Comparison of ENCODE assay signal across 9 cellular contexts in the genomic region with DNA sequence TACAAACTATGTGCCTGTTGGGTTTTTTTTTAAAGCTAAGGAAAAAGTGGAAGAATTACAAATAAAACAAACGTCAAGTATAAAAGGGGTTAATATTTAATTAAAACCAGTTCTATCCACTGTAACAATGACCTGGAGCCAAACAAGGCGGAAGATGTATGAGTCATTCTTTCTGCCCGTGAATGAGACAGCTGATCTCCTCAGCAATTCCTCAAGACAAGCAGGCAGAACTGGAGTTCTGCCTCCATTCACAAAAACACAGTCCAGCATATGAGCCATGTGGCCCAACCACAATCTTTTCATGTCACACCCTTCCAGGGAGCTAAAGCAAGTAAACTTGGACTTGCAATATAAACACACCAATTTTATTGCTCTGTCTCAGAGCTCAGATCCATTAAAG. TPM values are rescaled to one million over a fixed set of nuclear protein-coding genes. Genes with fewer than 3 reads are reported as not detected.
A peak's percentile ranks its signal among the peaks of the same experiment; 100 is the strongest.
DNase-seq lines count a peak whose midpoint lies in the region; ATAC-seq, FAIRE-seq and TF ChIP-seq lines count a peak whose summit lies in the region.
"Had no signal": no experiment of that assay in that cellular context is flagged by ENCODE, and none has a peak within 500 bp of the region (broad histone marks: within the 10 kb centered on the region; RNA-seq: fewer than 3 reads in every experiment).

No MANE protein-coding gene starts in this region.

- FAIRE-seq in endothelial cell of umbilical vein (lab: Jason Lieb, UNC) = peak; percentile 91

- H3K9me3 ChIP-seq in NT2/D1 (ENCODE audit: insufficient read depth, low read length) (no peaks in the 10 kb centered on the region), endothelial cell of umbilical vein (replicated peaks; ENCODE audit: control insufficient read depth, insufficient read depth, low read length) (no peaks in the 10 kb centered on the region)
- H3K9me3 ChIP-seq: vagina had no signal

- no peak for ATAC-seq in GM21717 (IDR thresholded peaks at IDR 0.05; ENCODE audit: unreplicated experiment)
- no peak for ATAC-seq in GM18907 (IDR thresholded peaks at IDR 0.05; ENCODE audit: unreplicated experiment)
- no peak for ATAC-seq in activated T-cell treated with anti-CD3 and anti-CD28 coated beads, Interleukin-2, amount 50 U/mL, for 72 hours (replicated peaks in 1 of 2)

- H3K4me1 ChIP-seq in NT2/D1 (ENCODE audit: insufficient read depth, insufficient read length) = no peaks in the 10 kb centered on the region
- peaks cover 28% of the 10 kb centered on the region for H3K4me1 ChIP-seq in endothelial cell of umbilical vein (ENCODE audit: control insufficient read depth, extremely low read depth, insufficient read depth, low read length)

- H3K9ac ChIP-seq in NT2/D1 (ENCODE audit: insufficient read length, low read depth) (no peak overlapping the region), endothelial cell of umbilical vein (replicated peaks; ENCODE audit: extremely low read depth, insufficient read depth, low read length) (peak overlapping the region; percentile 78)

- dilution Hi-C loops in endothelial cell of umbilical vein (cut with MboI; ENCODE audit: extremely low pct_ligation_motif_present, low sequenced_read_pairs) = no loop called here

- no peaks in the 10 kb centered on the region for H3K9me3 Mint-ChIP-seq in neural crest cell
- H3K9me3 Mint-ChIP-seq in activated T-cell treated with anti-CD3 and anti-CD28 coated beads, Interleukin-2, amount 50 U/mL, for 72 hours = no peaks in the 10 kb centered on the region

- DNase-seq in DMS 273 treated with DMSO at 0.1 percent for 48 hours (lab: John Stamatoyannopoulos, UW) (peak; percentile 3), NT2/D1 (ENCODE audit: low read depth, low spot score) (peak; percentile 39), endothelial cell of umbilical vein (ENCODE audit: low read depth, low spot score) (peak; percentile 90), neural crest cell (ENCODE audit: low read depth, low spot score) (no peak), T-helper 1 cell (no peak)
- no peak for DNase-seq in activated T-cell treated with anti-CD3 and anti-CD28 coated beads, Interleukin-2, amount 50 U/mL, for 72 hours

- H3K36me3 Mint-ChIP-seq in neural crest cell (ENCODE audit: low read depth) = peaks cover 8% of the 10 kb centered on the region
- no peaks in the 10 kb centered on the region for H3K36me3 Mint-ChIP-seq in activated T-cell treated with anti-CD3 and anti-CD28 coated beads, Interleukin-2, amount 50 U/mL, for 72 hours (ENCODE audit: insufficient read depth in 2 of 2)

- BruUV-seq in endothelial cell of umbilical vein (replicated peaks; lab: Mats Ljungman, UMichigan) = no TSS peak

- no peaks in the 10 kb centered on the region for H4K20me1 ChIP-seq in endothelial cell of umbilical vein (replicated peaks; ENCODE audit: control insufficient read depth, extremely low read depth, insufficient read depth, low read length)

- CTCF ChIA-PET in endothelial cell of umbilical vein (lab: Charles Lee) = interaction anchor here (1.1 to 5.4 kb wide), 4 partner anchors 9 to 458 kb away, joined by 3 to 72 read pairs (median 9); partner anchors contain the start of gene ETV1

- H3K79me2 ChIP-seq in endothelial cell of umbilical vein (ENCODE audit: control insufficient read depth, insufficient read depth, low read length) = no peaks in the 10 kb centered on the region

- H3K4me3 Mint-ChIP-seq in neural crest cell = peak overlapping the region; percentile 79
- H3K4me3 Mint-ChIP-seq in activated T-cell treated with anti-CD3 and anti-CD28 coated beads, Interleukin-2, amount 50 U/mL, for 72 hours = no peak overlapping the region

- H3K4me2 ChIP-seq in endothelial cell of umbilical vein (ENCODE audit: insufficient read depth, low read length) = peak overlapping the region; percentile 78

- H3K27ac Mint-ChIP-seq in neural crest cell (ENCODE audit: unreplicated experiment) = peak overlapping the region; percentile 96
- H3K27ac Mint-ChIP-seq in activated T-cell treated with anti-CD3 and anti-CD28 coated beads, Interleukin-2, amount 50 U/mL, for 72 hours = no peak overlapping the region

- POLR2A ChIA-PET in endothelial cell of umbilical vein (lab: Charles Lee) = interaction anchor here (1.4 to 1.6 kb wide), 3 partner anchors 8 to 61 kb away, joined by 6 to 7 read pairs (median 7); partner anchors contain the start of gene ETV1

- no peak overlapping the region for H2AFZ ChIP-seq in endothelial cell of umbilical vein (ENCODE audit: low read depth, low read length)

- peaks cover 69% of the 10 kb centered on the region for H3K4me1 Mint-ChIP-seq in neural crest cell
- H3K4me1 Mint-ChIP-seq in activated T-cell treated with anti-CD3 and anti-CD28 coated beads, Interleukin-2, amount 50 U/mL, for 72 hours (ENCODE audit: low read depth) = no peaks in the 10 kb centered on the region

- peak overlapping the region; percentile 56 for H3K27ac ChIP-seq in endothelial cell of umbilical vein (ENCODE audit: insufficient read depth, low read depth, low read length)
- H3K27ac ChIP-seq: vagina had no signal

- TF ChIP-seq CTCF in endothelial cell of umbilical vein (IDR thresholded peaks at IDR 0.05; ENCODE audit: extremely low read depth in 1 of 2, insufficient read depth in 1 of 2, low read depth in 1 of 2, low read length in 2 of 2) (no peak), neural crest cell (conservative IDR thresholded peaks at IDR 0.05) (no peak)

- H3K27me3 ChIP-seq in NT2/D1 (ENCODE audit: insufficient read depth, insufficient read length) (no peaks in the 10 kb centered on the region), endothelial cell of umbilical vein (ENCODE audit: control insufficient read depth in 2 of 2, insufficient read depth in 2 of 2, low read length in 2 of 2) (no peaks in the 10 kb centered on the region)
- H3K27me3 ChIP-seq: vagina had no signal

- intact Hi-C loops in endothelial cell of umbilical vein (cut with micrococcal nuclease) = loop anchor here (1.0 to 10.0 kb wide), 4 partner anchors 8 to 1704 kb away; partner anchors contain the start of genes ETV1 and MEOX2

- no peaks in the 10 kb centered on the region for H3K9me1 ChIP-seq in endothelial cell of umbilical vein (replicated peaks; ENCODE audit: control insufficient read depth, extremely low read depth, insufficient read depth, low read length)

- TF ChIP-seq POLR2A in endothelial cell of umbilical vein (IDR thresholded peaks at IDR 0.05; ENCODE audit: low read depth, low read length) = no peak

- H3K27me3 Mint-ChIP-seq in neural crest cell (ENCODE audit: low read depth) = no peaks in the 10 kb centered on the region
- H3K27me3 Mint-ChIP-seq in activated T-cell treated with anti-CD3 and anti-CD28 coated beads, Interleukin-2, amount 50 U/mL, for 72 hours (ENCODE audit: low read depth) = no peaks in the 10 kb centered on the region

- H3K36me3 ChIP-seq in NT2/D1 (ENCODE audit: insufficient read depth, insufficient read length, low read length) = no peaks in the 10 kb centered on the region
- peaks cover 0 to 5% of the 10 kb centered on the region in 2 experiments for H3K36me3 ChIP-seq in endothelial cell of umbilical vein (ENCODE audit: control insufficient read depth in 2 of 2, extremely low read depth in 1 of 2, insufficient read depth in 2 of 2, low read length in 2 of 2)
- H3K36me3 ChIP-seq: vagina had no signal

- no peak overlapping the region for H3K4me3 ChIP-seq in NT2/D1 (ENCODE audit: insufficient read length, low read depth)
- H3K4me3 ChIP-seq in endothelial cell of umbilical vein (replicated peaks in 1 of 3; ENCODE audit: insufficient read depth in 1 of 3, low read depth in 1 of 3, low read length in 3 of 3) = no peak overlapping the region
- H3K4me3 ChIP-seq: vagina had no signal

TF ChIP-seq in endothelial cell of umbilical vein, 7 proteins besides CTCF, POLR2A, EP300 and RAD21:
- TF ChIP-seq EZH2 (IDR thresholded peaks at IDR 0.05; ENCODE audit: borderline replicate concordance, low read depth, low read length, severe bottlenecking) (no peak), FOS (IDR thresholded peaks at IDR 0.05; ENCODE audit: borderline replicate concordance, insufficient read depth, low read length) (peak; percentile 93), GATA2 (IDR thresholded peaks at IDR 0.05; ENCODE audit: insufficient read depth, insufficient read length, low read depth, low read length) (no peak), JUN (IDR thresholded peaks at IDR 0.05; ENCODE audit: borderline replicate concordance, insufficient read depth, insufficient read length, low read depth) (peak; percentile 99), MYC (IDR thresholded peaks at IDR 0.05; ENCODE audit: low read depth, low read length) (no peak), POLR2AphosphoS5 (IDR thresholded peaks at IDR 0.05; ENCODE audit: insufficient read depth, low read depth, low read length) (no peak)
- TF ChIP-seq, protein P1, sequence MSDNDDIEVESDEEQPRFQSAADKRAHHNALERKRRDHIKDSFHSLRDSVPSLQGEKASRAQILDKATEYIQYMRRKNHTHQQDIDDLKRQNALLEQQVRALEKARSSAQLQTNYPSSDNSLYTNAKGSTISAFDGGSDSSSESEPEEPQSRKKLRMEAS (IDR thresholded peaks at IDR 0.05; ENCODE audit: insufficient read depth, insufficient read length) = no peak

RNA-seq across cellular contexts. Expression of gene ETV1, which starts 8.4 kb away (rescaled TPM):
- total RNA-seq in endothelial cell of umbilical vein (16.6 and 18.7 TPM in 2 replicates), neural crest cell (89.4 and 104 TPM in 2 replicates)
- polyA plus RNA-seq in endothelial cell of umbilical vein = 5.8 and 8.4 TPM in 2 replicates
- 6.5 and 8.7 TPM in 2 replicates for polyA plus RNA-seq in endothelial cell of umbilical vein (2011; cell fraction: cytosol; rRNA removed)
- 11.2 and 14.4 TPM in 2 replicates for polyA plus RNA-seq in endothelial cell of umbilical vein (2011; cell fraction: nucleus; rRNA removed)
- polyA plus RNA-seq in endothelial cell of umbilical vein (2012) = 5.6 and 9.2 TPM in 2 replicates
- polyA minus RNA-seq in endothelial cell of umbilical vein = 6.0 and 10.8 TPM in 2 replicates
- not detected for polyA minus RNA-seq in endothelial cell of umbilical vein (2011; cell fraction: cytosol; rRNA and poly(A)+ RNA removed)
- polyA minus RNA-seq in endothelial cell of umbilical vein (2011; cell fraction: nucleus; rRNA and poly(A)+ RNA removed) = 15.7 and 18.5 TPM in 2 replicates
- total RNA-seq in activated T-cell treated with anti-CD3 and anti-CD28 coated beads, Interleukin-2, amount 50 U/mL, for 72 hours = 1 to 10 TPM in 1 of 2 donors, not detected in 1; 1.1 TPM

Comparison
In these comparisons a context has a peak if more than half of its experiments do, and no peak if none do; other contexts are left out.
1. DNase-seq: peak in DMS 273 treated with DMSO at 0.1 percent for 48 hours (single experiment), NT2/D1 (single experiment) and endothelial cell of umbilical vein (single experiment); none in neural crest cell (single experiment), activated T-cell treated with anti-CD3 and anti-CD28 coated beads, Interleukin-2, amount 50 U/mL, for 72 hours (0 of 2) and T-helper 1 cell (0 of 5).